ENCODE assay signal across 1 cellular context in the genomic region with DNA sequence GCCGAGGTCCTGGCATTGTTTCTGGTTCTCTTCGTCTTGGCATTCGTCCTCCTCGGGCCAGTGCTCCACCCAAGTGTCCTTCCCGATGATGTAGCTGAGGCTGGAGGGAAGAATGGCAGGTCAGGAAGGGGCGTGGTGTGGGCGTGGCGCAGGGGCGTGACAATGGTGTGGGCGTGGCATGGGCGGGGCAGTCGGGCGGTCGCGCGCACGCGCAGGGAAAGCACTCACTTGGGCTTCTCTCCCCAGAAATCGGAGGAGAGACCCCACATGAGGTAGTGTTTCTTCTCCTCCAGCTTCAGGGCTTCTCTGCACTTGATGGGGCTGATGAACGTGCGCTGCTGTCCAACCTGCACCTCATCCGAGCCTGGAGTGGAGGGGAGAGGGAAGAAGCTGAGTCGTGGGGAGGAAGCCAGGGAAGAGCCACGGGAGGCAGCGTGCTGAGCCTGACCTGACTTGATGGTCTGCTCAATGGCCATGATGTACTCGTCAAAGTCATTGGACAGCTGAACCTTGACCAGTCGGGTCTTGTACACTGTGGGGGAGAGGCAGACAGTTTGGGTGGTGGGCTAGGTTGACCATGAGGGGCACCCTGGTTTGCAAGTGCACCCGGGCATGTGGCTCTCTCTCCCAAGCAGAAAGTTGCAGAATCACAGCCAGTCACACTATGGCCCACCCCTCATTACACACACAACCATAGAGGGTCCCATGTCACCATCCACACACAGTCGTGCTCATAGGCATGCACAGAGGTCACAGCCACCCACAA.
TF ChIP-seq lines count a peak whose summit lies in the region.

No MANE protein-coding gene starts in this region.

TF ChIP-seq in K562, 482 proteins besides CTCF, POLR2A, EP300 and RAD21 (continued from another document and continues in another):
- TF ChIP-seq MGA (IDR thresholded peaks at IDR 0.05) = peak; percentile 76
- TF ChIP-seq, protein P1, sequence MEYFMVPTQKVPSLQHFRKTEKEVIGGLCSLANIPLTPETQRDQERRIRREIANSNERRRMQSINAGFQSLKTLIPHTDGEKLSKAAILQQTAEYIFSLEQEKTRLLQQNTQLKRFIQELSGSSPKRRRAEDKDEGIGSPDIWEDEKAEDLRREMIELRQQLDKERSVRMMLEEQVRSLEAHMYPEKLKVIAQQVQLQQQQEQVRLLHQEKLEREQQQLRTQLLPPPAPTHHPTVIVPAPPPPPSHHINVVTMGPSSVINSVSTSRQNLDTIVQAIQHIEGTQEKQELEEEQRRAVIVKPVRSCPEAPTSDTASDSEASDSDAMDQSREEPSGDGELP (CRISPR knock-in tag; IDR thresholded peaks at IDR 0.05; ENCODE audit: borderline replicate concordance) = peak; percentile 51; the same call in 1 of the 2 replicates
- TF ChIP-seq TCF15 (CRISPR knock-in tag; IDR thresholded peaks at IDR 0.05) = no peak
- TF ChIP-seq, protein P2, sequence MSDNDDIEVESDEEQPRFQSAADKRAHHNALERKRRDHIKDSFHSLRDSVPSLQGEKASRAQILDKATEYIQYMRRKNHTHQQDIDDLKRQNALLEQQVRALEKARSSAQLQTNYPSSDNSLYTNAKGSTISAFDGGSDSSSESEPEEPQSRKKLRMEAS (CRISPR knock-in tag; IDR thresholded peaks at IDR 0.05) = peak; percentile 75
- no peak for TF ChIP-seq MCM2 (IDR thresholded peaks at IDR 0.05; ENCODE audit: low read depth)
- TF ChIP-seq EHMT2 (IDR thresholded peaks at IDR 0.05) = 0 out of 2 replicates have a peak, but pooled peaks have one; percentile 7
- TF ChIP-seq BRD4 (IDR thresholded peaks at IDR 0.05) = no peak
- no peak for TF ChIP-seq ZC3H8 (IDR thresholded peaks at IDR 0.05)
- TF ChIP-seq, protein P3, sequence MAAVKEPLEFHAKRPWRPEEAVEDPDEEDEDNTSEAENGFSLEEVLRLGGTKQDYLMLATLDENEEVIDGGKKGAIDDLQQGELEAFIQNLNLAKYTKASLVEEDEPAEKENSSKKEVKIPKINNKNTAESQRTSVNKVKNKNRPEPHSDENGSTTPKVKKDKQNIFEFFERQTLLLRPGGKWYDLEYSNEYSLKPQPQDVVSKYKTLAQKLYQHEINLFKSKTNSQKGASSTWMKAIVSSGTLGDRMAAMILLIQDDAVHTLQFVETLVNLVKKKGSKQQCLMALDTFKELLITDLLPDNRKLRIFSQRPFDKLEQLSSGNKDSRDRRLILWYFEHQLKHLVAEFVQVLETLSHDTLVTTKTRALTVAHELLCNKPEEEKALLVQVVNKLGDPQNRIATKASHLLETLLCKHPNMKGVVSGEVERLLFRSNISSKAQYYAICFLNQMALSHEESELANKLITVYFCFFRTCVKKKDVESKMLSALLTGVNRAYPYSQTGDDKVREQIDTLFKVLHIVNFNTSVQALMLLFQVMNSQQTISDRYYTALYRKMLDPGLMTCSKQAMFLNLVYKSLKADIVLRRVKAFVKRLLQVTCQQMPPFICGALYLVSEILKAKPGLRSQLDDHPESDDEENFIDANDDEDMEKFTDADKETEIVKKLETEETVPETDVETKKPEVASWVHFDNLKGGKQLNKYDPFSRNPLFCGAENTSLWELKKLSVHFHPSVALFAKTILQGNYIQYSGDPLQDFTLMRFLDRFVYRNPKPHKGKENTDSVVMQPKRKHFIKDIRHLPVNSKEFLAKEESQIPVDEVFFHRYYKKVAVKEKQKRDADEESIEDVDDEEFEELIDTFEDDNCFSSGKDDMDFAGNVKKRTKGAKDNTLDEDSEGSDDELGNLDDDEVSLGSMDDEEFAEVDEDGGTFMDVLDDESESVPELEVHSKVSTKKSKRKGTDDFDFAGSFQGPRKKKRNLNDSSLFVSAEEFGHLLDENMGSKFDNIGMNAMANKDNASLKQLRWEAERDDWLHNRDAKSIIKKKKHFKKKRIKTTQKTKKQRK (IDR thresholded peaks at IDR 0.05; ENCODE audit: borderline replicate concordance, low read depth, low read length) = no peak
- no peak for TF ChIP-seq STAT5B (CRISPR knock-in tag; IDR thresholded peaks at IDR 0.05)
- TF ChIP-seq RBM17 (IDR thresholded peaks at IDR 0.05; ENCODE audit: borderline replicate concordance, low read depth, low read length) = no peak
- no peak for TF ChIP-seq PHF20 (IDR thresholded peaks at IDR 0.05; ENCODE audit: partially characterized antibody)
- TF ChIP-seq CTCFL (IDR thresholded peaks at IDR 0.05; ENCODE audit: borderline replicate concordance, insufficient read depth, low read depth, low read length, poor library complexity, severe bottlenecking) = no peak
- no peak for TF ChIP-seq TEAD4 (IDR thresholded peaks at IDR 0.05; ENCODE audit: low read length)
- TF ChIP-seq TEAD4 (CRISPR knock-in tag; IDR thresholded peaks at IDR 0.05; ENCODE audit: borderline replicate concordance) = peak; percentile 29; the same call in 1 of the 2 replicates
- TF ChIP-seq KLF13 (tag; IDR thresholded peaks at IDR 0.05; ENCODE audit: borderline replicate concordance, low read depth) = peak; percentile 84
- 0 out of 2 replicates have a peak, but pooled peaks have one; percentile 25 for TF ChIP-seq E2F3 (CRISPR knock-in tag; IDR thresholded peaks at IDR 0.05)
- TF ChIP-seq, protein P4, sequence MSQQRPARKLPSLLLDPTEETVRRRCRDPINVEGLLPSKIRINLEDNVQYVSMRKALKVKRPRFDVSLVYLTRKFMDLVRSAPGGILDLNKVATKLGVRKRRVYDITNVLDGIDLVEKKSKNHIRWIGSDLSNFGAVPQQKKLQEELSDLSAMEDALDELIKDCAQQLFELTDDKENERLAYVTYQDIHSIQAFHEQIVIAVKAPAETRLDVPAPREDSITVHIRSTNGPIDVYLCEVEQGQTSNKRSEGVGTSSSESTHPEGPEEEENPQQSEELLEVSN (IDR thresholded peaks at IDR 0.05; ENCODE audit: borderline replicate concordance in 1 of 2, extremely low read depth in 1 of 2, insufficient read depth in 1 of 2, insufficient read length in 1 of 2, low read depth in 1 of 2, low read length in 1 of 2, poor library complexity in 1 of 2, severe bottlenecking in 1 of 2) = peak; percentile 35 to 48
- TF ChIP-seq ZNF551 (CRISPR knock-in tag; IDR thresholded peaks at IDR 0.05) = no peak
- TF ChIP-seq STAT6 (CRISPR knock-in tag; IDR thresholded peaks at IDR 0.05) = 0 out of 2 replicates have a peak, but pooled peaks have one; percentile 45
- no peak for TF ChIP-seq SIN3B (IDR thresholded peaks at IDR 0.05; ENCODE audit: low read depth)
- peak; percentile 34; the same call in 1 of the 2 replicates for TF ChIP-seq CBFB (CRISPR knock-in tag; IDR thresholded peaks at IDR 0.05)
- TF ChIP-seq ZNF282 (CRISPR knock-in tag; IDR thresholded peaks at IDR 0.05) = no peak
- no peak for TF ChIP-seq JUN (IDR thresholded peaks at IDR 0.05; ENCODE audit: borderline replicate concordance, low read depth, low read length)
- no peak for TF ChIP-seq JUN (CRISPR knock-in tag; IDR thresholded peaks at IDR 0.05; ENCODE audit: borderline replicate concordance)
- no peak for TF ChIP-seq HNRNPUL1 (IDR thresholded peaks at IDR 0.05; ENCODE audit: low read length)
